ENCODE assay signal across 8 cellular contexts in genomic region chr9:131046581-131047202, GRCh38. TPM values are rescaled to one million over a fixed set of nuclear protein-coding genes. Genes with fewer than 3 reads are reported as not detected.
DNase-seq lines count a peak whose midpoint lies in the region; ATAC-seq and TF ChIP-seq lines count a peak whose summit lies in the region.

No MANE protein-coding gene starts in this region.

- in situ Hi-C loops in Panc1 (cut with HindIII; ENCODE audit: low pct_unique_long_range_greater_than_20kb, low sequenced_read_pairs): no loop called here

- intact Hi-C loops in Panc1 (cut with micrococcal nuclease; ENCODE audit: unreplicated experiment): loop anchor here (1.0 kb wide), 1 partner anchor 38 kb away; no protein-coding TSS in a partner anchor

- no peak for TF ChIP-seq EP300 in neural cell (conservative IDR thresholded peaks at IDR 0.05; ENCODE audit: poor library complexity, severe bottlenecking)

- ATAC-seq in HG03354 (IDR thresholded peaks at IDR 0.05; ENCODE audit: poor library complexity, severe bottlenecking, unreplicated experiment) (peak; percentile 60), Panc1 (peak; percentile 91), GM21576 (IDR thresholded peaks at IDR 0.05; ENCODE audit: unreplicated experiment) (no peak)
- ATAC-seq in stimulated activated naive CD8-positive, alpha-beta T cell treated with anti-CD3 and anti-CD28 coated beads, Interleukin-15, Interleukin-2, amounts not matched to agents 100 U/mL and 50 U/mL, for 24 hours: peak; percentile 89

- H3K79me2 ChIP-seq in neural cell (replicated peaks; ENCODE audit: insufficient read depth, low read length): no peaks in the 10 kb centered on the region

- CTCF ChIA-PET in Panc1 (lab: Charles Lee): interaction anchor here (0.6 to 1.6 kb wide), 9 partner anchors 10 to 339 kb away, joined by 3 to 22 read pairs (median 5); partner anchors contain the start of genes LAMC3 and PLPP7

- no TSS peak for BruUV-seq in Panc1 (replicated peaks; lab: Mats Ljungman, UMichigan)

- H4K20me1 ChIP-seq in neural cell (ENCODE audit: insufficient read depth): no peaks in the 10 kb centered on the region

- H3K9me3 ChIP-seq in Panc1 (ENCODE audit: control insufficient read depth, insufficient read depth, low read depth, low read length) (no peaks in the 10 kb centered on the region), neural cell (ENCODE audit: low read length) (no peaks in the 10 kb centered on the region)

- H3K27ac ChIP-seq in Panc1 (ENCODE audit: low read length) (no peak overlapping the region), neural cell (ENCODE audit: low read length) (no peak overlapping the region)

- H3K4me3 ChIP-seq in Panc1 (ENCODE audit: low read depth in 2 of 2, low read length in 2 of 2): no peak overlapping the region
- H3K4me3 ChIP-seq in neural cell (ENCODE audit: low read length): no peak overlapping the region

- TF ChIP-seq RAD21 in neural cell (conservative IDR thresholded peaks at IDR 0.05): peak; percentile 94

- H3K36me3 ChIP-seq in Panc1 (ENCODE audit: control insufficient read depth, insufficient read depth, low read length): no peaks in the 10 kb centered on the region
- H3K36me3 ChIP-seq in neural cell (ENCODE audit: insufficient read depth, low read length): no peaks in the 10 kb centered on the region

- H3K4me2 ChIP-seq in neural cell (ENCODE audit: low read length): no peak overlapping the region

- H3K9me2 ChIP-seq in neural cell (ENCODE audit: insufficient read depth, low read length): no peaks in the 10 kb centered on the region

- POLR2A ChIA-PET in Panc1 (lab: Charles Lee): interaction anchor here (0.7 kb wide), 1 partner anchor 195 kb away, joined by 3 read pairs; no protein-coding TSS in a partner anchor

- no peak overlapping the region for H2AFZ ChIP-seq in neural cell (ENCODE audit: low read depth, low read length)

- no peaks in the 10 kb centered on the region for H3K4me1 ChIP-seq in Panc1 (ENCODE audit: control insufficient read depth, insufficient read depth, low read length)

- DNase-seq in DMS114 treated with DMSO at 0.1 percent for 48 hours (lab: John Stamatoyannopoulos, UW; ENCODE audit: unreplicated experiment) (peak; percentile 46), Panc1 (ENCODE audit: low read depth, low spot score) (no peak), fibroblast of gingiva (ENCODE audit: low read depth) (peak; percentile 42)
- peak; percentile 76 for DNase-seq in activated T-cell treated with anti-CD3 and anti-CD28 coated beads, Interleukin-2, amount 50 U/mL, for 1 hour
- peak; percentile 82 for DNase-seq in stimulated activated naive CD8-positive, alpha-beta T cell treated with anti-CD3 and anti-CD28 coated beads, Interleukin-15, Interleukin-2, amounts not matched to agents 100 U/mL and 50 U/mL, for 24 hours

- no peaks in the 10 kb centered on the region for H3K27me3 ChIP-seq in Panc1 (ENCODE audit: control insufficient read depth, insufficient read depth, low read length)
- no peaks in the 10 kb centered on the region for H3K27me3 ChIP-seq in neural cell (ENCODE audit: insufficient read depth, low read depth, low read length)

- H3K9ac ChIP-seq in neural cell (ENCODE audit: low read length): no peak overlapping the region

- TF ChIP-seq CTCF in Panc1 (IDR thresholded peaks at IDR 0.05) (peak; percentile 92), neural cell (IDR thresholded peaks at IDR 0.05; ENCODE audit: poor library complexity, severe bottlenecking) (peak; percentile 94)

- H3F3A ChIP-seq in neural cell (ENCODE audit: insufficient read depth, low read length, poor library complexity, severe bottlenecking): no peaks in the 10 kb centered on the region

TF ChIP-seq in neural cell, 6 proteins besides CTCF, POLR2A, EP300 and RAD21:
- no peak for TF ChIP-seq EZH2 (IDR thresholded peaks at IDR 0.05; ENCODE audit: borderline replicate concordance, insufficient read depth, low read length, poor library complexity, severe bottlenecking)
- no peak for TF ChIP-seq MXI1 (conservative IDR thresholded peaks at IDR 0.05; ENCODE audit: poor library complexity, severe bottlenecking)
- no peak for TF ChIP-seq POLR2AphosphoS5 (IDR thresholded peaks at IDR 0.05)
- TF ChIP-seq SMC3 (conservative IDR thresholded peaks at IDR 0.05; ENCODE audit: poor library complexity): peak; percentile 93
- TF ChIP-seq TAF1 (IDR thresholded peaks at IDR 0.05; ENCODE audit: low read depth): no peak
- no peak for TF ChIP-seq REST (IDR thresholded peaks at IDR 0.05; ENCODE audit: borderline replicate concordance)
TF ChIP-seq in neural cell: peak in this region for 1.

RNA-seq across cellular contexts. Expression of gene LAMC3, which starts 37.7 kb away (rescaled TPM):
- 16.4 TPM for total RNA-seq in Panc1 (2021; ENCODE audit: unreplicated experiment)
- polyA plus RNA-seq in Panc1 (2012; ENCODE audit: insufficient read length): 13.7 TPM
- polyA plus RNA-seq in neural cell: 0.04 TPM in 1 of 2 replicates, not detected in the other
- not detected in 2 replicates for polyA minus RNA-seq in neural cell

RNA-seq across cellular contexts. Expression of gene AIF1L, which starts 49.6 kb away (rescaled TPM):
- 6.0 TPM for total RNA-seq in Panc1 (2021; ENCODE audit: unreplicated experiment)
- 2.9 TPM for polyA plus RNA-seq in Panc1 (2012; ENCODE audit: insufficient read length)
- polyA plus RNA-seq in neural cell: 3.4 TPM in 2 replicates
- 2.2 and 2.7 TPM in 2 replicates for polyA minus RNA-seq in neural cell
